Comparison of ENCODE assay signal across 8 cellular contexts in genomic region chr12:47085815-47086252, GRCh38. TPM values are rescaled to one million over a fixed set of nuclear protein-coding genes. Genes with fewer than 3 reads are reported as not detected.
DNase-seq lines count a peak whose midpoint lies in the region; ATAC-seq, FAIRE-seq and TF ChIP-seq lines count a peak whose summit lies in the region.

No MANE protein-coding gene starts in this region.

- H3K4me1 ChIP-seq in Panc1 (ENCODE audit: control insufficient read depth, insufficient read depth, low read length) = peaks cover 77% of the 10 kb centered on the region
- no peaks in the 10 kb centered on the region for H3K4me1 ChIP-seq in right lobe of liver

- CTCF ChIA-PET in Panc1 (lab: Charles Lee) = interaction anchor here (0.7 kb wide), 1 partner anchor 729 kb away, joined by 15 read pairs; no protein-coding TSS in a partner anchor

- no peak for FAIRE-seq in GM19239 (lab: Jason Lieb, UNC)

- H3K27me3 ChIP-seq in Panc1 (ENCODE audit: control insufficient read depth, insufficient read depth, low read length) = no peaks in the 10 kb centered on the region
- H3K27me3 ChIP-seq in right lobe of liver = no peaks in the 10 kb centered on the region

- no TSS peak for BruUV-seq in Panc1 (replicated peaks; lab: Mats Ljungman, UMichigan)

- peak overlapping the region in 1 of 2 experiments; percentile 19; a peak in 2 of 4 replicates for H3K4me3 ChIP-seq in Panc1 (ENCODE audit: low read depth in 2 of 2, low read length in 2 of 2)
- no peak overlapping the region for H3K4me3 ChIP-seq in right lobe of liver

- H3K27ac ChIP-seq in Panc1 (ENCODE audit: low read length) = peak overlapping the region; percentile 86
- H3K27ac ChIP-seq in right lobe of liver = no peak overlapping the region

- TF ChIP-seq CTCF in Panc1 (IDR thresholded peaks at IDR 0.05) = no peak
- TF ChIP-seq CTCF in right lobe of liver (IDR thresholded peaks at IDR 0.05) = no peak

- H3K9me3 Mint-ChIP-seq in activated naive CD8-positive, alpha-beta T cell treated with anti-CD3 and anti-CD28 coated beads, Interleukin-2, amount 10 ng/mL, durations not matched to agents 7 days and 5 days = peaks cover 5% of the 10 kb centered on the region

- WGBS in right lobe of liver (ENCODE audit: insufficient coverage, low coverage, low lambda C conversion rate, missing lambda C conversion rate) = 50% methylated on average over 6 of the region's 6 CpGs

- H3K27ac Mint-ChIP-seq in activated naive CD8-positive, alpha-beta T cell treated with anti-CD3 and anti-CD28 coated beads, Interleukin-2, amount 10 ng/mL, durations not matched to agents 7 days and 5 days = peak overlapping the region; percentile 74

- ATAC-seq in Panc1 = peak; percentile 69
- ATAC-seq in activated naive CD8-positive, alpha-beta T cell treated with anti-CD3 and anti-CD28 coated beads, Interleukin-2, amount 10 ng/mL, durations not matched to agents 7 days and 5 days (ENCODE audit: low read depth) = peak; percentile 90
- peak; percentile 58 to 81 (median 77) for ATAC-seq in right lobe of liver
- ATAC-seq in GM21526 (IDR thresholded peaks at IDR 0.05; ENCODE audit: low FRiP score, unreplicated experiment) = no peak

- peak overlapping the region; percentile 66 for H3K4me3 Mint-ChIP-seq in activated naive CD8-positive, alpha-beta T cell treated with anti-CD3 and anti-CD28 coated beads, Interleukin-2, amount 10 ng/mL, durations not matched to agents 7 days and 5 days

- H3K36me3 ChIP-seq in Panc1 (ENCODE audit: control insufficient read depth, insufficient read depth, low read length) (no peaks in the 10 kb centered on the region), right lobe of liver (no peaks in the 10 kb centered on the region)

- H3K27me3 Mint-ChIP-seq in activated naive CD8-positive, alpha-beta T cell treated with anti-CD3 and anti-CD28 coated beads, Interleukin-2, amount 10 ng/mL, durations not matched to agents 7 days and 5 days = no peaks in the 10 kb centered on the region

- H3K9me3 ChIP-seq in Panc1 (ENCODE audit: control insufficient read depth, insufficient read depth, low read depth, low read length) (no peaks in the 10 kb centered on the region; the same call in 1 of the 2 replicates), right lobe of liver (no peaks in the 10 kb centered on the region)

- in situ Hi-C loops in Panc1 (cut with HindIII; ENCODE audit: low pct_unique_long_range_greater_than_20kb, low sequenced_read_pairs) = no loop called here

- POLR2A ChIA-PET in Panc1 (lab: Charles Lee) = no interaction called here
- POLR2A ChIA-PET in activated naive CD8-positive, alpha-beta T cell treated with anti-CD3 and anti-CD28 coated beads, Interleukin-2, amount 10 ng/mL, durations not matched to agents 7 days and 5 days (lab: Charles Lee) = interaction anchor here (9.1 kb wide), 1 partner anchor 128 kb away, joined by 258 read pairs; no protein-coding TSS in a partner anchor

- peaks cover 10% of the 10 kb centered on the region for H3K36me3 Mint-ChIP-seq in activated naive CD8-positive, alpha-beta T cell treated with anti-CD3 and anti-CD28 coated beads, Interleukin-2, amount 10 ng/mL, durations not matched to agents 7 days and 5 days

- peak; percentile 43 for DNase-seq in AG08395 (ENCODE audit: low spot score)
- peak; percentile 87 for DNase-seq in H4 (ENCODE audit: low spot score)
- no peak for DNase-seq in Panc1 (ENCODE audit: low read depth, low spot score)
- DNase-seq in activated naive CD8-positive, alpha-beta T cell treated with anti-CD3 and anti-CD28 coated beads, Interleukin-2, amount 10 ng/mL, durations not matched to agents 7 days and 5 days = no peak
- no peak for DNase-seq in right lobe of liver
- DNase-seq in GM19239 (ENCODE audit: insufficient read length, low spot score) = no peak
- no peak for DNase-seq in DMS 273 treated with DMSO at 0.1 percent for 48 hours (lab: John Stamatoyannopoulos, UW)

- H3K4me1 Mint-ChIP-seq in activated naive CD8-positive, alpha-beta T cell treated with anti-CD3 and anti-CD28 coated beads, Interleukin-2, amount 10 ng/mL, durations not matched to agents 7 days and 5 days = peaks cover 49% of the 10 kb centered on the region

- intact Hi-C loops in Panc1 (cut with micrococcal nuclease; ENCODE audit: unreplicated experiment) = no loop called here
- intact Hi-C loops in right lobe of liver (cut with DNase I) = no loop called here

- no peak for TF ChIP-seq POLR2A in right lobe of liver (IDR thresholded peaks at IDR 0.05)

RNA-seq across cellular contexts. Expression of gene AMIGO2, which starts 6.1 kb away (rescaled TPM):
- total RNA-seq in H4 (2014; rRNA removed; shearing (Covaris generic)) = 44.3 and 47.4 TPM in 2 replicates
- total RNA-seq in Panc1 (2021; ENCODE audit: unreplicated experiment) (21.8 TPM), right lobe of liver (1 to 10 TPM in 5 of 6 experiments, under 1 TPM in 1; 0.88 to 4.3 (median 1.9) TPM)
- 12.4 TPM for polyA plus RNA-seq in Panc1 (2012; ENCODE audit: insufficient read length)
- 10 to 100 TPM; 20.2 to 20.5 TPM for total RNA-seq in activated naive CD8-positive, alpha-beta T cell treated with anti-CD3 and anti-CD28 coated beads, Interleukin-2, amount 10 ng/mL, durations not matched to agents 7 days and 5 days

RNA-seq across cellular contexts. Expression of gene PCED1B, which starts 6.4 kb away (rescaled TPM):
- total RNA-seq in H4 (2014; rRNA removed; shearing (Covaris generic)) = 1.1 TPM in 1 of 2 replicates, not detected in the other
- total RNA-seq in Panc1 (2021; ENCODE audit: unreplicated experiment) = 0.82 TPM
- 0.99 TPM for polyA plus RNA-seq in Panc1 (2012; ENCODE audit: insufficient read length)
- 100 to 1,000 TPM; 102 to 104 TPM for total RNA-seq in activated naive CD8-positive, alpha-beta T cell treated with anti-CD3 and anti-CD28 coated beads, Interleukin-2, amount 10 ng/mL, durations not matched to agents 7 days and 5 days
- 1 to 10 TPM in 3 of 6 experiments, under 1 TPM in 3; 0.62 to 3.0 (median 1.1) TPM for total RNA-seq in right lobe of liver

Comparison
In these comparisons a context has a peak if more than half of its experiments do, and no peak if none do; other contexts are left out.
1. DNase-seq: peak in AG08395 (single experiment) and H4 (single experiment); none in Panc1 (single experiment), activated naive CD8-positive, alpha-beta T cell treated with anti-CD3 and anti-CD28 coated beads, Interleukin-2, amount 10 ng/mL, durations not matched to agents 7 days and 5 days (single experiment), right lobe of liver (0 of 3), GM19239 (single experiment) and DMS 273 treated with DMSO at 0.1 percent for 48 hours (single experiment).
2. RNA of gene PCED1B, which starts 6.4 kb away (total RNA-seq): 102 to 104 TPM in activated naive CD8-positive, alpha-beta T cell treated with anti-CD3 and anti-CD28 coated beads, Interleukin-2, amount 10 ng/mL, durations not matched to agents 7 days and 5 days; 0.62 to 3.0 TPM in right lobe of liver, 1.1 TPM in H4 and 0.82 TPM in Panc1 (single experiment); every median in the first group is over 10 times any median in the second.